ENCODE assay signal across 1 cellular context in genomic region chr3:129608087-129608935, GRCh38.
TF ChIP-seq lines count a peak whose summit lies in the region.

No MANE protein-coding gene starts in this region.

TF ChIP-seq in K562, 482 proteins besides CTCF, POLR2A, EP300 and RAD21 (continued from another document and continues in another):
- no peak for TF ChIP-seq KDM4B (IDR thresholded peaks at IDR 0.05; ENCODE audit: borderline replicate concordance in 2 of 2, low read depth in 1 of 2)
- TF ChIP-seq NEUROD1 (IDR thresholded peaks at IDR 0.05; ENCODE audit: borderline replicate concordance, low read depth, low read length, partially characterized antibody), result no peak
- no peak for TF ChIP-seq ZNF324 (CRISPR knock-in tag; IDR thresholded peaks at IDR 0.05)
- no peak for TF ChIP-seq ZNF76 (CRISPR knock-in tag; IDR thresholded peaks at IDR 0.05; ENCODE audit: borderline replicate concordance)
- no peak for TF ChIP-seq NCOA1 (IDR thresholded peaks at IDR 0.05; ENCODE audit: low read depth)
- TF ChIP-seq CHD7 (IDR thresholded peaks at IDR 0.05; ENCODE audit: low read depth, low read length), result no peak
- TF ChIP-seq ZNF121 (CRISPR knock-in tag; conservative IDR thresholded peaks at IDR 0.05), result no peak
- TF ChIP-seq ZNF24 (IDR thresholded peaks at IDR 0.05), result no peak
- no peak for TF ChIP-seq GTF3C2 (IDR thresholded peaks at IDR 0.05; ENCODE audit: borderline replicate concordance, extremely low read depth, insufficient read length)
- TF ChIP-seq NFRKB (IDR thresholded peaks at IDR 0.05; ENCODE audit: low read depth), result 0 out of 2 replicates have a peak, but pooled peaks have one; percentile 39
- TF ChIP-seq ILF3 (IDR thresholded peaks at IDR 0.05; ENCODE audit: borderline replicate concordance), result no peak
- TF ChIP-seq HSF4 (CRISPR knock-in tag; IDR thresholded peaks at IDR 0.05; ENCODE audit: borderline replicate concordance), result no peak
- no peak for TF ChIP-seq BCL6 (CRISPR knock-in tag; IDR thresholded peaks at IDR 0.05)
- no peak for TF ChIP-seq SNAPC5 (CRISPR knock-in tag; IDR thresholded peaks at IDR 0.05)
- no peak for TF ChIP-seq RNF2 (IDR thresholded peaks at IDR 0.05)
- no peak for TF ChIP-seq KDM5B (IDR thresholded peaks at IDR 0.05; ENCODE audit: insufficient replicate concordance, low read depth, low read length)
- TF ChIP-seq CBX3 (IDR thresholded peaks at IDR 0.05; ENCODE audit: borderline replicate concordance in 1 of 2, low read length in 2 of 2), result no peak
- no peak for TF ChIP-seq SIN3B (IDR thresholded peaks at IDR 0.05; ENCODE audit: low read depth)
- TF ChIP-seq ZNF551 (CRISPR knock-in tag; IDR thresholded peaks at IDR 0.05), result no peak
- TF ChIP-seq JUND (IDR thresholded peaks at IDR 0.05; ENCODE audit: borderline replicate concordance, low read depth, low read length), result no peak
- no peak for TF ChIP-seq JUND (tag; IDR thresholded peaks at IDR 0.05; ENCODE audit: borderline replicate concordance, low read depth, low read length)
- TF ChIP-seq ELF4 (CRISPR knock-in tag; IDR thresholded peaks at IDR 0.05), result no peak
- no peak for TF ChIP-seq ZFPM2 (CRISPR knock-in tag; IDR thresholded peaks at IDR 0.05)
- TF ChIP-seq TRIM24 (IDR thresholded peaks at IDR 0.05), result 0 out of 4 replicates have a peak, but pooled peaks of 1 of the 2 experiments have one; percentile 18
- no peak for TF ChIP-seq MCM5 (IDR thresholded peaks at IDR 0.05; ENCODE audit: low read depth)
- no peak for TF ChIP-seq ZFP30 (CRISPR knock-in tag; IDR thresholded peaks at IDR 0.05; ENCODE audit: borderline replicate concordance)
- TF ChIP-seq NONO (IDR thresholded peaks at IDR 0.05; ENCODE audit: low read depth in 2 of 2, low read length in 1 of 2), result no peak
- TF ChIP-seq KDM1A (IDR thresholded peaks at IDR 0.05), result peak; percentile 48 to 49; a peak in 3 of 4 replicates
- TF ChIP-seq RBM22 (IDR thresholded peaks at IDR 0.05; ENCODE audit: low read depth, low read length, poor library complexity, severe bottlenecking), result no peak
- no peak for TF ChIP-seq EGR1 (conservative IDR thresholded peaks at IDR 0.05)
- no peak for TF ChIP-seq MGA (IDR thresholded peaks at IDR 0.05)
